Comparison of ENCODE assay signal across 2 cellular contexts in genomic region chr7:131529617-131530016, GRCh38.
TF ChIP-seq lines count a peak whose summit lies in the region.

No MANE protein-coding gene starts in this region.

TF ChIP-seq in GM23338, 12 proteins besides CTCF, POLR2A, EP300 and RAD21:
- TF ChIP-seq CREB1 (CRISPR knock-in tag; IDR thresholded peaks at IDR 0.05; ENCODE audit: low read depth) (no peak), REST (IDR thresholded peaks at IDR 0.05; ENCODE audit: unreplicated experiment) (no peak), NANOG (IDR thresholded peaks at IDR 0.05; ENCODE audit: borderline replicate concordance) (no peak), STAT1 (IDR thresholded peaks at IDR 0.05; ENCODE audit: unreplicated experiment) (no peak), ZNF114 (CRISPR knock-in tag; IDR thresholded peaks at IDR 0.05) (no peak)

TF ChIP-seq in endothelial cell of umbilical vein, 7 proteins besides CTCF, POLR2A, EP300 and RAD21:
- TF ChIP-seq, protein P1, sequence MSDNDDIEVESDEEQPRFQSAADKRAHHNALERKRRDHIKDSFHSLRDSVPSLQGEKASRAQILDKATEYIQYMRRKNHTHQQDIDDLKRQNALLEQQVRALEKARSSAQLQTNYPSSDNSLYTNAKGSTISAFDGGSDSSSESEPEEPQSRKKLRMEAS (IDR thresholded peaks at IDR 0.05; ENCODE audit: insufficient read depth, insufficient read length): no peak
- TF ChIP-seq JUN (IDR thresholded peaks at IDR 0.05; ENCODE audit: borderline replicate concordance, insufficient read depth, insufficient read length, low read depth) (no peak), MYC (IDR thresholded peaks at IDR 0.05; ENCODE audit: low read depth, low read length) (no peak), GATA2 (IDR thresholded peaks at IDR 0.05; ENCODE audit: insufficient read depth, insufficient read length, low read depth, low read length) (no peak)
